In genomic region chr16:17211797-17212196, GRCh38 we compare ENCODE assay signal across 8 cellular contexts.
DNase-seq lines count a peak whose midpoint lies in the region; ATAC-seq, FAIRE-seq and TF ChIP-seq lines count a peak whose summit lies in the region.

No MANE protein-coding gene starts in this region.

- H4K20me1 ChIP-seq in GM12878 (ENCODE audit: control insufficient read depth, insufficient read depth): no peaks in the 10 kb centered on the region

- no peak overlapping the region for H2AFZ ChIP-seq in GM12878 (ENCODE audit: control insufficient read depth, low read depth, low read length)

- peak; percentile 57 to 62 (median 62); a peak in 5 of 6 replicates for TF ChIP-seq CTCF in GM12878 (IDR thresholded peaks at IDR 0.05 in 2 of 3, conservative IDR thresholded peaks at IDR 0.05 in 1 of 3; ENCODE audit: control insufficient read depth in 2 of 3, extremely low read depth in 1 of 3, insufficient read depth in 1 of 3, low read depth in 3 of 3, low read length in 3 of 3)

- POLR2A ChIA-PET in GM12878 (lab: Charles Lee): no interaction called here

- H3K4me3 ChIP-seq in GM12878: no peak overlapping the region

- H3K9ac ChIP-seq in GM12878 (ENCODE audit: control insufficient read depth, insufficient read depth, low read length): no peak overlapping the region

- RAD21 ChIA-PET in GM12878 (lab: Charles Lee; ENCODE audit: unreplicated experiment): interaction anchor here (0.8 to 1.3 kb wide), 3 partner anchors 254 to 351 kb away, joined by 3 to 9 read pairs (median 5); no protein-coding TSS in a partner anchor

- BruUV-seq in GM12878 (replicated peaks; lab: Mats Ljungman, UMichigan): no TSS peak

- peaks cover 1% of the 10 kb centered on the region; the same call in 1 of the 3 replicates for H3K9me3 ChIP-seq in GM12878 (replicated peaks; ENCODE audit: control insufficient read depth, insufficient read depth, low read length)

- peak; percentile 88 for ATAC-seq in GM12878
- no peak for ATAC-seq in GM19023 (IDR thresholded peaks at IDR 0.05; ENCODE audit: unreplicated experiment)

- CTCF ChIA-PET in GM12878 (lab: Yijun Ruan, JAX): interaction anchor here (0.7 to 1.9 kb wide), 10 partner anchors 8 to 367 kb away, joined by 3 to 11 read pairs (median 4); no protein-coding TSS in a partner anchor

- peak; percentile 61 for TF ChIP-seq RAD21 in GM12878 (IDR thresholded peaks at IDR 0.05; ENCODE audit: insufficient read depth, low read depth, low read length)

- H3K36me3 ChIP-seq in GM12878 (ENCODE audit: control insufficient read depth in 2 of 2, insufficient read depth in 2 of 2, low read length in 1 of 2): no peaks in the 10 kb centered on the region

- WGBS in GM12878 (ENCODE audit: insufficient coverage, insufficient replicate concordance, low lambda C conversion rate, missing lambda C conversion rate): 27% methylated on average over 4 of the region's 4 CpGs

- no peak for TF ChIP-seq EP300 in GM12878 (IDR thresholded peaks at IDR 0.05; ENCODE audit: borderline replicate concordance in 1 of 2, control insufficient read depth in 1 of 2, low read depth in 2 of 2, low read length in 2 of 2)

- DNase-seq in NCI-H2196 (lab: John Stamatoyannopoulos, UW; ENCODE audit: unreplicated experiment): peak; percentile 13
- DNase-seq in NCI-H2196 treated with DMSO at 0.1 percent for 48 hours (lab: John Stamatoyannopoulos, UW; ENCODE audit: unreplicated experiment): no peak
- peak; percentile 23 for DNase-seq in RKO (ENCODE audit: low spot score)
- no peak for DNase-seq in GM12878 (ENCODE audit: low read depth, low spot score)
- peak; percentile 12 for DNase-seq in stimulated activated CD4-positive, alpha-beta T cell treated with anti-CD3 and anti-CD28 coated beads, Interleukin-4, amount 100 ng/mL, for 24 hours
- no peak for DNase-seq in ACHN
- no peak for DNase-seq in superior temporal gyrus (ENCODE audit: extremely low spot score)

- no peak for FAIRE-seq in GM12878 (lab: Jason Lieb, UNC)

- H3K4me2 ChIP-seq in GM12878 (ENCODE audit: control insufficient read depth, insufficient read depth): no peak overlapping the region

- in situ Hi-C loops in GM12878 (cut with MboI) (no loop called here), ACHN (cut with HindIII; ENCODE audit: low pct_ligation_motif_present, low pct_unique_long_range_greater_than_20kb, low sequenced_read_pairs) (no loop called here)

- SMC1A ChIA-PET in GM12878 (lab: Charles Lee; ENCODE audit: uncharacterized antibody, unreplicated experiment): interaction anchor here (0.6 to 3.3 kb wide), 11 partner anchors 26 to 367 kb away, joined by 3 to 19 read pairs (median 4); no protein-coding TSS in a partner anchor

- no peaks in the 10 kb centered on the region for H3K79me2 ChIP-seq in GM12878 (ENCODE audit: control insufficient read depth, insufficient read depth, low read length)

- H3K27me3 ChIP-seq in GM12878 (replicated peaks in 1 of 2; ENCODE audit: control insufficient read depth in 2 of 2, insufficient read depth in 2 of 2, low read length in 1 of 2): no peaks in the 10 kb centered on the region

- no peak for TF ChIP-seq POLR2A in GM12878 (IDR thresholded peaks at IDR 0.05; ENCODE audit: low read depth, low read length)

- intact Hi-C loops in GM12878 (cut with micrococcal nuclease; ENCODE audit: unreplicated experiment): loop anchor here (2.0 to 5.0 kb wide), 3 partner anchors 41 to 349 kb away; no protein-coding TSS in a partner anchor

- no peak overlapping the region for H3K27ac ChIP-seq in GM12878 (ENCODE audit: control insufficient read depth, insufficient read depth)

- H3K4me1 ChIP-seq in GM12878 (ENCODE audit: control insufficient read depth, insufficient read depth, low read length): no peaks in the 10 kb centered on the region

TF ChIP-seq in GM12878, 131 proteins besides CTCF, POLR2A, EP300 and RAD21:
- TF ChIP-seq FOXK2 (IDR thresholded peaks at IDR 0.05) (no peak), ZNF622 (IDR thresholded peaks at IDR 0.05) (no peak), YY1 (IDR thresholded peaks at IDR 0.05; ENCODE audit: low read depth, low read length) (peak; percentile 42; the same call in 1 of the 2 replicates), SMC3 (IDR thresholded peaks at IDR 0.05; ENCODE audit: borderline replicate concordance, low read length) (peak; percentile 59), NKRF (conservative IDR thresholded peaks at IDR 0.05) (no peak)

Comparison
In these comparisons a context has a peak if more than half of its experiments do, and no peak if none do; other contexts are left out.
1. DNase-seq: peak in NCI-H2196 (single experiment), RKO (single experiment) and stimulated activated CD4-positive, alpha-beta T cell treated with anti-CD3 and anti-CD28 coated beads, Interleukin-4, amount 100 ng/mL, for 24 hours (single experiment); none in NCI-H2196 treated with DMSO at 0.1 percent for 48 hours (single experiment), GM12878 (single experiment), ACHN (single experiment) and superior temporal gyrus (single experiment).